Comparison of ENCODE assay signal across 10 cellular contexts in the genomic region with DNA sequence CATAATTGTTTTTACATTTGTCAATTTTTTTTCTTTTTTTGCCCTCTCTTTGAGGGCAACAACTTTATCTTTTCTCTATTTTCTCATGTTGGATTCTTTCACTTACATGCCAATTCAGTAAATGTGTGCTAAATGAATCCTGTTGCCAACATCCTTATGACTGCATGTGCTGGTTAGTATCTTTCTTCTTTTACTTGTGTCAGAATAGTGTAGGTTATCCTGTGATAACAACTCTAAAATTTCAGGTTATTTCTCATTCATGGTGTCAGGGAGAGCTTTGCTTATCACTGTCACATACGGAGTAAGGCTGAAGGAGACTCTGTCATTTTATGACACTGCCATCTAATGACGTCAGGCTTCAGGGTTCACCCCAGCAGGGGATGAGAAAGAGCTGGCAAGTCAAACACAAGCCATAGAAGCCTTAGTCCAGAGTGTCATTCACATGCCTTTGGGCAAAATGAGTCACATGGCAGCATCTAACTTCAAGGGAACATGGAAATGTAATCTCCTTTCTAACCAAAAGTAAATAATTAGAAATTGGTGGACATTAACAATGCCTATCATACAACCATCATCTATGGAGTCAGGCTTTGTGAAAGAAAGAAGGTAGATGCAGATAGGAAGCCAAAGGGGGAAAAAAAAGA.
A peak's percentile ranks its signal among the peaks of the same experiment; 100 is the strongest.
DNase-seq lines count a peak whose midpoint lies in the region; ATAC-seq, FAIRE-seq and TF ChIP-seq lines count a peak whose summit lies in the region.
"Had no signal": no experiment of that assay in that cellular context is flagged by ENCODE, and none has a peak within 500 bp of the region (broad histone marks: within the 10 kb centered on the region; RNA-seq: fewer than 3 reads in every experiment).

No MANE protein-coding gene starts in this region.

- TF ChIP-seq POLR2A in GM12891 (IDR thresholded peaks at IDR 0.05; ENCODE audit: low read depth, low read length), result no peak
- TF ChIP-seq POLR2A in sigmoid colon (IDR thresholded peaks at IDR 0.05), result no peak

- 13 to 49% methylated on average over 2 of the region's 2 CpGs for WGBS in sigmoid colon, 2 donors

- ATAC-seq in HG03196 (IDR thresholded peaks at IDR 0.05; ENCODE audit: unreplicated experiment) (peak; percentile 27), GM18498 (IDR thresholded peaks at IDR 0.05; ENCODE audit: unreplicated experiment) (no peak)
- ATAC-seq in naive thymus-derived CD8-positive, alpha-beta T cell, result peak in 1 of 2 donors; percentile 20

- H3K9me3 Mint-ChIP-seq in naive thymus-derived CD8-positive, alpha-beta T cell, result peaks cover 0 to 1% (median 0%) of the 10 kb centered on the region in 9 donors

- H3K27me3 Mint-ChIP-seq in naive thymus-derived CD8-positive, alpha-beta T cell, result no peaks in the 10 kb centered on the region

- intact Hi-C loops in sigmoid colon (cut with DNase I), result no loop called here

- DNase-seq in GM12891 (ENCODE audit: insufficient read length, low spot score), result no peak
- DNase-seq in astrocyte of the hippocampus (ENCODE audit: low read depth, low spot score), result peak; percentile 55
- DNase-seq in naive thymus-derived CD8-positive, alpha-beta T cell, result peak in 3 of 10 donors; percentile 18 to 26 (median 19)
- no peak for DNase-seq in sigmoid colon
- DNase-seq in NCI-H1436 (lab: John Stamatoyannopoulos, UW), result no peak
- no peak for DNase-seq in hippocampal formation (lab: John Stamatoyannopoulos, UW)
- DNase-seq: T-helper 9 cell had no signal

- FAIRE-seq in GM12891 (lab: Jason Lieb, UNC), result peak; percentile 48

- H3K27ac ChIP-seq in sigmoid colon, result no peak overlapping the region

- no peak for TF ChIP-seq EP300 in sigmoid colon (IDR thresholded peaks at IDR 0.05)

- H3K4me3 ChIP-seq in sigmoid colon, result no peak overlapping the region
- H3K4me3 ChIP-seq: coronary artery had no signal

- H3K36me3 Mint-ChIP-seq in naive thymus-derived CD8-positive, alpha-beta T cell, result no peaks in the 10 kb centered on the region

- no peaks in the 10 kb centered on the region for H3K36me3 ChIP-seq in sigmoid colon

- TF ChIP-seq CTCF in sigmoid colon (IDR thresholded peaks at IDR 0.05), result no peak

- H3K27ac Mint-ChIP-seq in naive thymus-derived CD8-positive, alpha-beta T cell, result peak overlapping the region; percentile 70 to 96 (median 90)

- peak overlapping the region in 7 of 10 donors; percentile 14 to 73 (median 28) for H3K4me3 Mint-ChIP-seq in naive thymus-derived CD8-positive, alpha-beta T cell

- peaks cover 12 to 53% (median 46%) of the 10 kb centered on the region in 4 donors for H3K4me1 Mint-ChIP-seq in naive thymus-derived CD8-positive, alpha-beta T cell

- peaks cover 0 to 42% (median 39%) of the 10 kb centered on the region in 4 donors for H3K4me1 ChIP-seq in sigmoid colon

- no peaks in the 10 kb centered on the region for H3K27me3 ChIP-seq in sigmoid colon

- POLR2A ChIA-PET in naive thymus-derived CD8-positive, alpha-beta T cell (lab: Charles Lee), result interaction anchor here (3.5 to 5.5 kb wide), 2 partner anchors 88 to 242 kb away, joined by 14 to 43 read pairs; a partner anchor contains a TSS

- H3K9me3 ChIP-seq in sigmoid colon, result no peaks in the 10 kb centered on the region

TF ChIP-seq in GM12891, 5 proteins besides CTCF, POLR2A, EP300 and RAD21:
- no peak for TF ChIP-seq SPI1 (IDR thresholded peaks at IDR 0.05; ENCODE audit: low read depth, low read length)
- TF ChIP-seq POU2F2 (IDR thresholded peaks at IDR 0.05; ENCODE audit: low read depth, low read length), result no peak
- no peak for TF ChIP-seq POLR2AphosphoS5 (IDR thresholded peaks at IDR 0.05; ENCODE audit: low read depth, low read length)
- TF ChIP-seq PAX5 (IDR thresholded peaks at IDR 0.05; ENCODE audit: insufficient read depth, low read length, severe bottlenecking), result no peak
- TF ChIP-seq TAF1 (IDR thresholded peaks at IDR 0.05; ENCODE audit: low read depth, low read length), result no peak
